1 cellular context compared by ENCODE assay signal in the genomic region with DNA sequence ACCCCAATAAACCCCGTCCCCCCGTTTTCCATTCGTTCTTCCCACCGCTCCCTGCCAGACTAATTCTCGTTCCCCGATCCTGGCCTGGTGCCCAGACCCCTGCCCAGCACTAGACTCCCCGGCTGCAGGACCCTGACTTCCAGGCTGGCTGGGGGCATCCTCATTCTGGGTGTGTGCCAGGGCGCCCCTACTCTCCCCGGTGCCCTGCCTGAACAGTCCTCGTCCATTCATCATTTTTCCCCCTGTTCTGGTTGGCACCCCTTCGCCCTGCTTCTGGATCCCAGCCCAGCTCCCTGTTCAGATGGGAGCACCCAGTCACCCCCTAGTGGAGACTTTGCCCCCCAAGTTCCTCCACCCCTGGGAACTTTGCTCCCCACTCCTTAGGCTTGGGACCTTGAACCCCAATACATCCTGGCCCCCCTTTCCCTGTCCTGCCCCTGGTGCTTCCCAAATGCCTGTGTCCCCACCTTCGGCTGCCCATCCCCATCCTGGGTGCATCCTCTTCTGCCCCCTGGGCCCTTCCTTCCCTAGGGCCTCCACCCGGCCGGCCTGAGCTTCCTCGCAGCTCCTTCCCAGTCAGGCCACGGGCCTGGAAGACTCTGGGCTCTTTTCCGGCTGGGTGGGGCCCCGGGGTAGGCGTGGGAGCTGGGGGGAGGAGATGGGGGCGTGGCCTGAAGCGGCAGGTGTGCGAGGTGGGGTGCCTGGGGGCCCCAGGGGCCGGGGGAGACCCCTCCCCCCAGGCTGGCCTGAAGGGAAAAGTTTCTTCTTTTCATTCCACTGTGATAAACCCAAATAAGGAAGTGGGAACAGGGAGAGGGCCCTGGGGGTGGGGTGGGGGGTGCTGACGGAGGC.
TF ChIP-seq lines count a peak whose summit lies in the region.

No MANE protein-coding gene starts in this region.

TF ChIP-seq in GM12878, 131 proteins besides CTCF, POLR2A, EP300 and RAD21:
- TF ChIP-seq, protein P1, sequence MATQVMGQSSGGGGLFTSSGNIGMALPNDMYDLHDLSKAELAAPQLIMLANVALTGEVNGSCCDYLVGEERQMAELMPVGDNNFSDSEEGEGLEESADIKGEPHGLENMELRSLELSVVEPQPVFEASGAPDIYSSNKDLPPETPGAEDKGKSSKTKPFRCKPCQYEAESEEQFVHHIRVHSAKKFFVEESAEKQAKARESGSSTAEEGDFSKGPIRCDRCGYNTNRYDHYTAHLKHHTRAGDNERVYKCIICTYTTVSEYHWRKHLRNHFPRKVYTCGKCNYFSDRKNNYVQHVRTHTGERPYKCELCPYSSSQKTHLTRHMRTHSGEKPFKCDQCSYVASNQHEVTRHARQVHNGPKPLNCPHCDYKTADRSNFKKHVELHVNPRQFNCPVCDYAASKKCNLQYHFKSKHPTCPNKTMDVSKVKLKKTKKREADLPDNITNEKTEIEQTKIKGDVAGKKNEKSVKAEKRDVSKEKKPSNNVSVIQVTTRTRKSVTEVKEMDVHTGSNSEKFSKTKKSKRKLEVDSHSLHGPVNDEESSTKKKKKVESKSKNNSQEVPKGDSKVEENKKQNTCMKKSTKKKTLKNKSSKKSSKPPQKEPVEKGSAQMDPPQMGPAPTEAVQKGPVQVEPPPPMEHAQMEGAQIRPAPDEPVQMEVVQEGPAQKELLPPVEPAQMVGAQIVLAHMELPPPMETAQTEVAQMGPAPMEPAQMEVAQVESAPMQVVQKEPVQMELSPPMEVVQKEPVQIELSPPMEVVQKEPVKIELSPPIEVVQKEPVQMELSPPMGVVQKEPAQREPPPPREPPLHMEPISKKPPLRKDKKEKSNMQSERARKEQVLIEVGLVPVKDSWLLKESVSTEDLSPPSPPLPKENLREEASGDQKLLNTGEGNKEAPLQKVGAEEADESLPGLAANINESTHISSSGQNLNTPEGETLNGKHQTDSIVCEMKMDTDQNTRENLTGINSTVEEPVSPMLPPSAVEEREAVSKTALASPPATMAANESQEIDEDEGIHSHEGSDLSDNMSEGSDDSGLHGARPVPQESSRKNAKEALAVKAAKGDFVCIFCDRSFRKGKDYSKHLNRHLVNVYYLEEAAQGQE (IDR thresholded peaks at IDR 0.05; ENCODE audit: low read depth, low read length): no peak
- TF ChIP-seq SPI1 (IDR thresholded peaks at IDR 0.05; ENCODE audit: borderline replicate concordance, insufficient read depth, low read depth, low read length): no peak
- TF ChIP-seq IKZF2 (IDR thresholded peaks at IDR 0.05): peak; percentile 28 to 43; a peak in 3 of 4 replicates
- no peak for TF ChIP-seq CBX5 (IDR thresholded peaks at IDR 0.05; ENCODE audit: low read depth)
- no peak for TF ChIP-seq SUZ12 (IDR thresholded peaks at IDR 0.05; ENCODE audit: unreplicated experiment)
- 0 out of 2 replicates have a peak, but pooled peaks have one; percentile 36 for TF ChIP-seq NBN (IDR thresholded peaks at IDR 0.05)
- TF ChIP-seq, protein P2, sequence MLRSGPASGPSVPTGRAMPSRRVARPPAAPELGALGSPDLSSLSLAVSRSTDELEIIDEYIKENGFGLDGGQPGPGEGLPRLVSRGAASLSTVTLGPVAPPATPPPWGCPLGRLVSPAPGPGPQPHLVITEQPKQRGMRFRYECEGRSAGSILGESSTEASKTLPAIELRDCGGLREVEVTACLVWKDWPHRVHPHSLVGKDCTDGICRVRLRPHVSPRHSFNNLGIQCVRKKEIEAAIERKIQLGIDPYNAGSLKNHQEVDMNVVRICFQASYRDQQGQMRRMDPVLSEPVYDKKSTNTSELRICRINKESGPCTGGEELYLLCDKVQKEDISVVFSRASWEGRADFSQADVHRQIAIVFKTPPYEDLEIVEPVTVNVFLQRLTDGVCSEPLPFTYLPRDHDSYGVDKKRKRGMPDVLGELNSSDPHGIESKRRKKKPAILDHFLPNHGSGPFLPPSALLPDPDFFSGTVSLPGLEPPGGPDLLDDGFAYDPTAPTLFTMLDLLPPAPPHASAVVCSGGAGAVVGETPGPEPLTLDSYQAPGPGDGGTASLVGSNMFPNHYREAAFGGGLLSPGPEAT (IDR thresholded peaks at IDR 0.05; ENCODE audit: low read depth): 0 out of 2 replicates have a peak, but pooled peaks have one; percentile 37
- no peak for TF ChIP-seq RB1 (IDR thresholded peaks at IDR 0.05; ENCODE audit: borderline replicate concordance)
- peak; percentile 44; the same call in 1 of the 2 replicates for TF ChIP-seq HDGF (IDR thresholded peaks at IDR 0.05)
- no peak for TF ChIP-seq BACH1 (IDR thresholded peaks at IDR 0.05; ENCODE audit: borderline replicate concordance)
- no peak for TF ChIP-seq BCL11A (IDR thresholded peaks at IDR 0.05; ENCODE audit: low read depth, low read length)
- no peak for TF ChIP-seq MYB (IDR thresholded peaks at IDR 0.05; ENCODE audit: borderline replicate concordance, low read depth, low read length)
- TF ChIP-seq RBBP5 (conservative IDR thresholded peaks at IDR 0.05): no peak
- TF ChIP-seq GATAD2B (conservative IDR thresholded peaks at IDR 0.05; ENCODE audit: low read depth): no peak
- TF ChIP-seq SRF (IDR thresholded peaks at IDR 0.05; ENCODE audit: low read depth in 2 of 2, low read length in 2 of 2): no peak
- no peak for TF ChIP-seq SMAD5 (IDR thresholded peaks at IDR 0.05; ENCODE audit: low read depth)
- TF ChIP-seq SIX5 (IDR thresholded peaks at IDR 0.05; ENCODE audit: low read depth, low read length, severe bottlenecking): no peak
- peak; percentile 39; the same call in 1 of the 2 replicates for TF ChIP-seq IKZF1 (conservative IDR thresholded peaks at IDR 0.05)
- TF ChIP-seq BHLHE40 (IDR thresholded peaks at IDR 0.05; ENCODE audit: borderline replicate concordance in 1 of 2, low read depth in 2 of 2, low read length in 1 of 2): no peak
- TF ChIP-seq, protein P3, sequence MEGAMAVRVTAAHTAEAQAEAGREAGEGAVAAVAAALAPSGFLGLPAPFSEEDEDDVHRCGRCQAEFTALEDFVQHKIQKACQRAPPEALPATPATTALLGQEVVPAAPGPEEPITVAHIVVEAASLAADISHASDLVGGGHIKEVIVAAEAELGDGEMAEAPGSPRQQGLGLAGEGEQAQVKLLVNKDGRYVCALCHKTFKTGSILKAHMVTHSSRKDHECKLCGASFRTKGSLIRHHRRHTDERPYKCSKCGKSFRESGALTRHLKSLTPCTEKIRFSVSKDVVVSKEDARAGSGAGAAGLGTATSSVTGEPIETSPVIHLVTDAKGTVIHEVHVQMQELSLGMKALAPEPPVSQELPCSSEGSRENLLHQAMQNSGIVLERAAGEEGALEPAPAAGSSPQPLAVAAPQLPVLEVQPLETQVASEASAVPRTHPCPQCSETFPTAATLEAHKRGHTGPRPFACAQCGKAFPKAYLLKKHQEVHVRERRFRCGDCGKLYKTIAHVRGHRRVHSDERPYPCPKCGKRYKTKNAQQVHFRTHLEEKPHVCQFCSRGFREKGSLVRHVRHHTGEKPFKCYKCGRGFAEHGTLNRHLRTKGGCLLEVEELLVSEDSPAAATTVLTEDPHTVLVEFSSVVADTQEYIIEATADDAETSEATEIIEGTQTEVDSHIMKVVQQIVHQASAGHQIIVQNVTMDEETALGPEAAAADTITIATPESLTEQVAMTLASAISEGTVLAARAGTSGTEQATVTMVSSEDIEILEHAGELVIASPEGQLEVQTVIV (IDR thresholded peaks at IDR 0.05; ENCODE audit: borderline replicate concordance, partially characterized antibody): no peak
- TF ChIP-seq TCF12 (IDR thresholded peaks at IDR 0.05; ENCODE audit: low read depth, low read length): 0 out of 2 replicates have a peak, but pooled peaks have one; percentile 6
- TF ChIP-seq, protein P4, sequence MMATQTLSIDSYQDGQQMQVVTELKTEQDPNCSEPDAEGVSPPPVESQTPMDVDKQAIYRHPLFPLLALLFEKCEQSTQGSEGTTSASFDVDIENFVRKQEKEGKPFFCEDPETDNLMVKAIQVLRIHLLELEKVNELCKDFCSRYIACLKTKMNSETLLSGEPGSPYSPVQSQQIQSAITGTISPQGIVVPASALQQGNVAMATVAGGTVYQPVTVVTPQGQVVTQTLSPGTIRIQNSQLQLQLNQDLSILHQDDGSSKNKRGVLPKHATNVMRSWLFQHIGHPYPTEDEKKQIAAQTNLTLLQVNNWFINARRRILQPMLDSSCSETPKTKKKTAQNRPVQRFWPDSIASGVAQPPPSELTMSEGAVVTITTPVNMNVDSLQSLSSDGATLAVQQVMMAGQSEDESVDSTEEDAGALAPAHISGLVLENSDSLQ (IDR thresholded peaks at IDR 0.05): no peak
- no peak for TF ChIP-seq NFYA (IDR thresholded peaks at IDR 0.05; ENCODE audit: borderline replicate concordance, low read depth, low read length)
- no peak for TF ChIP-seq PAX5 (IDR thresholded peaks at IDR 0.05; ENCODE audit: borderline replicate concordance, low read depth, low read length)
- TF ChIP-seq SREBF2 (IDR thresholded peaks at IDR 0.05; ENCODE audit: low read length): no peak
- no peak for TF ChIP-seq CREM (IDR thresholded peaks at IDR 0.05; ENCODE audit: low read depth)
- 0 out of 3 replicates have a peak, but pooled peaks of 1 of the 2 experiments have one; percentile 1 for TF ChIP-seq EGR1 (IDR thresholded peaks at IDR 0.05; ENCODE audit: borderline replicate concordance in 1 of 2, low read depth in 2 of 2, low read length in 2 of 2)
- TF ChIP-seq, protein P5, sequence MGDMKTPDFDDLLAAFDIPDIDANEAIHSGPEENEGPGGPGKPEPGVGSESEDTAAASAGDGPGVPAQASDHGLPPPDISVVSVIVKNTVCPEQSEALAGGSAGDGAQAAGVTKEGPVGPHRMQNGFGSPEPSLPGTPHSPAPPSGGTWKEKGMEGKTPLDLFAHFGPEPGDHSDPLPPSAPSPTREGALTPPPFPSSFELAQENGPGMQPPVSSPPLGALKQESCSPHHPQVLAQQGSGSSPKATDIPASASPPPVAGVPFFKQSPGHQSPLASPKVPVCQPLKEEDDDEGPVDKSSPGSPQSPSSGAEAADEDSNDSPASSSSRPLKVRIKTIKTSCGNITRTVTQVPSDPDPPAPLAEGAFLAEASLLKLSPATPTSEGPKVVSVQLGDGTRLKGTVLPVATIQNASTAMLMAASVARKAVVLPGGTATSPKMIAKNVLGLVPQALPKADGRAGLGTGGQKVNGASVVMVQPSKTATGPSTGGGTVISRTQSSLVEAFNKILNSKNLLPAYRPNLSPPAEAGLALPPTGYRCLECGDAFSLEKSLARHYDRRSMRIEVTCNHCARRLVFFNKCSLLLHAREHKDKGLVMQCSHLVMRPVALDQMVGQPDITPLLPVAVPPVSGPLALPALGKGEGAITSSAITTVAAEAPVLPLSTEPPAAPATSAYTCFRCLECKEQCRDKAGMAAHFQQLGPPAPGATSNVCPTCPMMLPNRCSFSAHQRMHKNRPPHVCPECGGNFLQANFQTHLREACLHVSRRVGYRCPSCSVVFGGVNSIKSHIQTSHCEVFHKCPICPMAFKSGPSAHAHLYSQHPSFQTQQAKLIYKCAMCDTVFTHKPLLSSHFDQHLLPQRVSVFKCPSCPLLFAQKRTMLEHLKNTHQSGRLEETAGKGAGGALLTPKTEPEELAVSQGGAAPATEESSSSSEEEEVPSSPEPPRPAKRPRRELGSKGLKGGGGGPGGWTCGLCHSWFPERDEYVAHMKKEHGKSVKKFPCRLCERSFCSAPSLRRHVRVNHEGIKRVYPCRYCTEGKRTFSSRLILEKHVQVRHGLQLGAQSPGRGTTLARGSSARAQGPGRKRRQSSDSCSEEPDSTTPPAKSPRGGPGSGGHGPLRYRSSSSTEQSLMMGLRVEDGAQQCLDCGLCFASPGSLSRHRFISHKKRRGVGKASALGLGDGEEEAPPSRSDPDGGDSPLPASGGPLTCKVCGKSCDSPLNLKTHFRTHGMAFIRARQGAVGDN (IDR thresholded peaks at IDR 0.05): no peak
TF ChIP-seq in GM12878: peak in this region for 7.
